In the genomic region with DNA sequence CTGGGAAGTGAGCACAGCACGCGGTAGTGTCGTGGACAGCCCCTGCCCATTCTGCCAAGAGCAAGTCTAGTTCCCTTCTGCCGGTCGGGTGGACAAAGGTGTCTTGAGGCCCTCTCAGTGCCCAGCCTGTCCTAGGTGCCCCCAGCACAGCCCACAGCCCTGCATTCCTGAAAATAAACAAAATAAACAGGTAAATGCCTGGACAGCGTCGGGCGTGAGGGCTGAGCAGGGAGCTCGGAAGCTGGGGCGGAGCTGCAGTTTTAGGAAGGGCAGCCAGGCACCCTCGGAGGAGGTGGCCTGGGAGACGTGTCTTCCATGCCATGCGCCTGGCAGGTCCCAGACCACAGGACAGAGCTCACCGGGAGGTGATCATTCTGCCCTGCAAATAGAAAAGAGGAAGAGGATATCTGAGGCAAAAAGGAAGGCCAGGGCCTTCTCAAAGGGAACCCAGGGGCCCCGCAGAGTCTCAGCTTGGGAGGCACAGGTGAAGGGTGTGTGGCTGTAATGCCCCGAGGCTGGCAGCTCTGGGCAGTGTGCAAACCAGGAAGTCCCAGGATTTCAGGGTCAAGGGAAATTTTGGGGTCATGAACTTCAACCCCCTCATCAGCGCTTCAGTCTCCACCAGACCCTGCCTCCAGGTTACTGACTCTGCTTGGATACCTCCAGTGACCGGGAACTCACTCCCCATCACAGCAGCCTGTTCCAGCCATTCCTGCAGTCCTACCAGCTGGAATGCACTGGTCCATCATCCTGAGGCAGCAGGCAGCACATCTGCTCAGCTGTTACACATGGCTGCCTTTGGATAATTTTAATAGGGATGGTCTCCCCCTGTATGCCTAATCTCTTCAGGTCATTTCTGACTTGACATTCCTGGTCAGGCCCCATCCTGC, we compare ENCODE assay signal across 1 cellular context.
TF ChIP-seq lines count a peak whose summit lies in the region.

No MANE protein-coding gene starts in this region.

TF ChIP-seq in WTC11, 78 proteins besides CTCF, POLR2A, EP300 and RAD21 (continued from another document):
- TF ChIP-seq, protein P1, sequence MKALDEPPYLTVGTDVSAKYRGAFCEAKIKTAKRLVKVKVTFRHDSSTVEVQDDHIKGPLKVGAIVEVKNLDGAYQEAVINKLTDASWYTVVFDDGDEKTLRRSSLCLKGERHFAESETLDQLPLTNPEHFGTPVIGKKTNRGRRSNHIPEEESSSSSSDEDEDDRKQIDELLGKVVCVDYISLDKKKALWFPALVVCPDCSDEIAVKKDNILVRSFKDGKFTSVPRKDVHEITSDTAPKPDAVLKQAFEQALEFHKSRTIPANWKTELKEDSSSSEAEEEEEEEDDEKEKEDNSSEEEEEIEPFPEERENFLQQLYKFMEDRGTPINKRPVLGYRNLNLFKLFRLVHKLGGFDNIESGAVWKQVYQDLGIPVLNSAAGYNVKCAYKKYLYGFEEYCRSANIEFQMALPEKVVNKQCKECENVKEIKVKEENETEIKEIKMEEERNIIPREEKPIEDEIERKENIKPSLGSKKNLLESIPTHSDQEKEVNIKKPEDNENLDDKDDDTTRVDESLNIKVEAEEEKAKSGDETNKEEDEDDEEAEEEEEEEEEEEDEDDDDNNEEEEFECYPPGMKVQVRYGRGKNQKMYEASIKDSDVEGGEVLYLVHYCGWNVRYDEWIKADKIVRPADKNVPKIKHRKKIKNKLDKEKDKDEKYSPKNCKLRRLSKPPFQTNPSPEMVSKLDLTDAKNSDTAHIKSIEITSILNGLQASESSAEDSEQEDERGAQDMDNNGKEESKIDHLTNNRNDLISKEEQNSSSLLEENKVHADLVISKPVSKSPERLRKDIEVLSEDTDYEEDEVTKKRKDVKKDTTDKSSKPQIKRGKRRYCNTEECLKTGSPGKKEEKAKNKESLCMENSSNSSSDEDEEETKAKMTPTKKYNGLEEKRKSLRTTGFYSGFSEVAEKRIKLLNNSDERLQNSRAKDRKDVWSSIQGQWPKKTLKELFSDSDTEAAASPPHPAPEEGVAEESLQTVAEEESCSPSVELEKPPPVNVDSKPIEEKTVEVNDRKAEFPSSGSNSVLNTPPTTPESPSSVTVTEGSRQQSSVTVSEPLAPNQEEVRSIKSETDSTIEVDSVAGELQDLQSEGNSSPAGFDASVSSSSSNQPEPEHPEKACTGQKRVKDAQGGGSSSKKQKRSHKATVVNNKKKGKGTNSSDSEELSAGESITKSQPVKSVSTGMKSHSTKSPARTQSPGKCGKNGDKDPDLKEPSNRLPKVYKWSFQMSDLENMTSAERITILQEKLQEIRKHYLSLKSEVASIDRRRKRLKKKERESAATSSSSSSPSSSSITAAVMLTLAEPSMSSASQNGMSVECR (CRISPR knock-in tag; IDR thresholded peaks at IDR 0.05; ENCODE audit: borderline replicate concordance), result no peak
- TF ChIP-seq, protein P2, sequence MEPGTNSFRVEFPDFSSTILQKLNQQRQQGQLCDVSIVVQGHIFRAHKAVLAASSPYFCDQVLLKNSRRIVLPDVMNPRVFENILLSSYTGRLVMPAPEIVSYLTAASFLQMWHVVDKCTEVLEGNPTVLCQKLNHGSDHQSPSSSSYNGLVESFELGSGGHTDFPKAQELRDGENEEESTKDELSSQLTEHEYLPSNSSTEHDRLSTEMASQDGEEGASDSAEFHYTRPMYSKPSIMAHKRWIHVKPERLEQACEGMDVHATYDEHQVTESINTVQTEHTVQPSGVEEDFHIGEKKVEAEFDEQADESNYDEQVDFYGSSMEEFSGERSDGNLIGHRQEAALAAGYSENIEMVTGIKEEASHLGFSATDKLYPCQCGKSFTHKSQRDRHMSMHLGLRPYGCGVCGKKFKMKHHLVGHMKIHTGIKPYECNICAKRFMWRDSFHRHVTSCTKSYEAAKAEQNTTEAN (CRISPR knock-in tag; IDR thresholded peaks at IDR 0.05), result 0 out of 2 replicates have a peak, but pooled peaks have one; percentile 34
- TF ChIP-seq ZNF121 (CRISPR knock-in tag; IDR thresholded peaks at IDR 0.05) (no peak), ZNF219 (CRISPR knock-in tag; IDR thresholded peaks at IDR 0.05; ENCODE audit: borderline replicate concordance) (no peak), ZNF416 (CRISPR knock-in tag; IDR thresholded peaks at IDR 0.05) (no peak), RELA (CRISPR knock-in tag; IDR thresholded peaks at IDR 0.05; ENCODE audit: borderline replicate concordance) (no peak), GRHL2 (CRISPR knock-in tag; IDR thresholded peaks at IDR 0.05; ENCODE audit: insufficient replicate concordance, severe bottlenecking) (no peak)
- TF ChIP-seq, protein P3, sequence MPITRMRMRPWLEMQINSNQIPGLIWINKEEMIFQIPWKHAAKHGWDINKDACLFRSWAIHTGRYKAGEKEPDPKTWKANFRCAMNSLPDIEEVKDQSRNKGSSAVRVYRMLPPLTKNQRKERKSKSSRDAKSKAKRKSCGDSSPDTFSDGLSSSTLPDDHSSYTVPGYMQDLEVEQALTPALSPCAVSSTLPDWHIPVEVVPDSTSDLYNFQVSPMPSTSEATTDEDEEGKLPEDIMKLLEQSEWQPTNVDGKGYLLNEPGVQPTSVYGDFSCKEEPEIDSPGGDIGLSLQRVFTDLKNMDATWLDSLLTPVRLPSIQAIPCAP (CRISPR knock-in tag; IDR thresholded peaks at IDR 0.05), result no peak
- TF ChIP-seq, protein P4, sequence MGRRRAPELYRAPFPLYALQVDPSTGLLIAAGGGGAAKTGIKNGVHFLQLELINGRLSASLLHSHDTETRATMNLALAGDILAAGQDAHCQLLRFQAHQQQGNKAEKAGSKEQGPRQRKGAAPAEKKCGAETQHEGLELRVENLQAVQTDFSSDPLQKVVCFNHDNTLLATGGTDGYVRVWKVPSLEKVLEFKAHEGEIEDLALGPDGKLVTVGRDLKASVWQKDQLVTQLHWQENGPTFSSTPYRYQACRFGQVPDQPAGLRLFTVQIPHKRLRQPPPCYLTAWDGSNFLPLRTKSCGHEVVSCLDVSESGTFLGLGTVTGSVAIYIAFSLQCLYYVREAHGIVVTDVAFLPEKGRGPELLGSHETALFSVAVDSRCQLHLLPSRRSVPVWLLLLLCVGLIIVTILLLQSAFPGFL (CRISPR knock-in tag; IDR thresholded peaks at IDR 0.05; ENCODE audit: borderline replicate concordance), result no peak
